ENCODE assay signal across 2 cellular contexts in the genomic region with DNA sequence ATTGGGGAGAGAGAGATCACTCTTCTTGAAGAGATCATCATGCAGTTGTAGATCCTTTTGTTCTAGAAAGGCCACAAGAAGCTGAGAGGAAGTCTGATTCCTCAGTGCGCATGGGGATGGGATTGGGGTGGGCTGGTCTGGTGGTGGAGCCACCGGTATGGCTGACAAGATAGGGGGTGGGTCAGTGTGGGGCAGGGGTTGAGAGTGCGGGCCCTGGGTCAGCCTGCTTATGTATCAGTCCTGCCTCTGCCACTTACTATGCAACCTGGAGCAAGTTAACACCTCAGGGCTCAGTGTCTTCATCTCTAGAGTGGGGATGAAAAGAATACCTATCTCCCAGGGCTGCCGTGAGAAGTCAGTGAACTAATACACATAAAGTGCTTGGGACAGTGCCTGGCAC.
TF ChIP-seq lines count a peak whose summit lies in the region.

No MANE protein-coding gene starts in this region.

TF ChIP-seq in IMR-90, 13 proteins besides CTCF, POLR2A, EP300 and RAD21:
- TF ChIP-seq MAFK (IDR thresholded peaks at IDR 0.05; ENCODE audit: low read depth, low read length) (no peak), MAZ (IDR thresholded peaks at IDR 0.05; ENCODE audit: borderline replicate concordance, low read depth, low read length) (no peak), CEBPB (IDR thresholded peaks at IDR 0.05; ENCODE audit: low read depth, low read length) (no peak), SMC3 (IDR thresholded peaks at IDR 0.05; ENCODE audit: low read depth, low read length) (no peak), FOS (IDR thresholded peaks at IDR 0.05; ENCODE audit: low read depth, low read length) (no peak), CHD1 (IDR thresholded peaks at IDR 0.05; ENCODE audit: low read depth, low read length) (no peak), NFE2L2 (IDR thresholded peaks at IDR 0.05; ENCODE audit: low read depth, low read length) (no peak), RCOR1 (IDR thresholded peaks at IDR 0.05; ENCODE audit: insufficient replicate concordance, low read length) (no peak), BHLHE40 (IDR thresholded peaks at IDR 0.05; ENCODE audit: low read depth, low read length) (no peak), MXI1 (IDR thresholded peaks at IDR 0.05; ENCODE audit: borderline replicate concordance, low read depth, low read length) (no peak)
- TF ChIP-seq, protein P1, sequence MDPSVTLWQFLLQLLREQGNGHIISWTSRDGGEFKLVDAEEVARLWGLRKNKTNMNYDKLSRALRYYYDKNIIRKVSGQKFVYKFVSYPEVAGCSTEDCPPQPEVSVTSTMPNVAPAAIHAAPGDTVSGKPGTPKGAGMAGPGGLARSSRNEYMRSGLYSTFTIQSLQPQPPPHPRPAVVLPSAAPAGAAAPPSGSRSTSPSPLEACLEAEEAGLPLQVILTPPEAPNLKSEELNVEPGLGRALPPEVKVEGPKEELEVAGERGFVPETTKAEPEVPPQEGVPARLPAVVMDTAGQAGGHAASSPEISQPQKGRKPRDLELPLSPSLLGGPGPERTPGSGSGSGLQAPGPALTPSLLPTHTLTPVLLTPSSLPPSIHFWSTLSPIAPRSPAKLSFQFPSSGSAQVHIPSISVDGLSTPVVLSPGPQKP (IDR thresholded peaks at IDR 0.05; ENCODE audit: borderline replicate concordance, low read depth, low read length) = no peak
- TF ChIP-seq, protein P2, sequence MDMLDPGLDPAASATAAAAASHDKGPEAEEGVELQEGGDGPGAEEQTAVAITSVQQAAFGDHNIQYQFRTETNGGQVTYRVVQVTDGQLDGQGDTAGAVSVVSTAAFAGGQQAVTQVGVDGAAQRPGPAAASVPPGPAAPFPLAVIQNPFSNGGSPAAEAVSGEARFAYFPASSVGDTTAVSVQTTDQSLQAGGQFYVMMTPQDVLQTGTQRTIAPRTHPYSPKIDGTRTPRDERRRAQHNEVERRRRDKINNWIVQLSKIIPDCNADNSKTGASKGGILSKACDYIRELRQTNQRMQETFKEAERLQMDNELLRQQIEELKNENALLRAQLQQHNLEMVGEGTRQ (IDR thresholded peaks at IDR 0.05; ENCODE audit: low read depth, low read length) = no peak

TF ChIP-seq in endothelial cell of umbilical vein, 7 proteins besides CTCF, POLR2A, EP300 and RAD21:
- TF ChIP-seq POLR2AphosphoS5 (IDR thresholded peaks at IDR 0.05; ENCODE audit: insufficient read depth, low read depth, low read length) = no peak
- TF ChIP-seq MYC (IDR thresholded peaks at IDR 0.05; ENCODE audit: low read depth, low read length) = no peak
- TF ChIP-seq GATA2 (IDR thresholded peaks at IDR 0.05; ENCODE audit: insufficient read depth, insufficient read length, low read depth, low read length) = no peak
- TF ChIP-seq MAX (IDR thresholded peaks at IDR 0.05; ENCODE audit: insufficient read depth, insufficient read length) = no peak
- TF ChIP-seq EZH2 (IDR thresholded peaks at IDR 0.05; ENCODE audit: borderline replicate concordance, low read depth, low read length, severe bottlenecking) = no peak
- TF ChIP-seq FOS (IDR thresholded peaks at IDR 0.05; ENCODE audit: borderline replicate concordance, insufficient read depth, low read length) = no peak
- TF ChIP-seq JUN (IDR thresholded peaks at IDR 0.05; ENCODE audit: borderline replicate concordance, insufficient read depth, insufficient read length, low read depth) = no peak
TF ChIP-seq in endothelial cell of umbilical vein: peak in this region for 0.
